1 cellular context compared by ENCODE assay signal in the genomic region with DNA sequence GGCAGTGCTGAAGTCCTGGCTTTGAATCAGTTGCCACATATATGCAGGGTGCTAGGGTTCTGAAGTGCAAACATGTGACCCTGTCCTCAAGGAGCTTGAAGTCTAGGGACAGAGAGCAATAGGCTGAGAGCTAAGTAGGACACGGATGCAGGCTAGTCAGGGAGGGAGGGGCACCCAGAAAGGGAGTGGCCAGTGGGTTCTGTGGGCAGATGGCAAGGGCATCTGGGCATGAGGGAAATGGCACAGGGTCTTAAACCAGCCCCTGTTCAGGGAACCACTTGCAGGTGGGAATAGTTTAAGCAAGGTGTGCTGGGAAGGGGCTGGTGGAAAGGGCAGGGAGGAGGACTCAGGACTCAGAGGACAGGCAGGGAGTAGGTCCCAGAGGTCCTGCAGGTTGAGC.
TF ChIP-seq lines count a peak whose summit lies in the region.

No MANE protein-coding gene starts in this region.

TF ChIP-seq in IMR-90, 13 proteins besides CTCF, POLR2A, EP300 and RAD21 (continued from another document):
- TF ChIP-seq, protein P1, sequence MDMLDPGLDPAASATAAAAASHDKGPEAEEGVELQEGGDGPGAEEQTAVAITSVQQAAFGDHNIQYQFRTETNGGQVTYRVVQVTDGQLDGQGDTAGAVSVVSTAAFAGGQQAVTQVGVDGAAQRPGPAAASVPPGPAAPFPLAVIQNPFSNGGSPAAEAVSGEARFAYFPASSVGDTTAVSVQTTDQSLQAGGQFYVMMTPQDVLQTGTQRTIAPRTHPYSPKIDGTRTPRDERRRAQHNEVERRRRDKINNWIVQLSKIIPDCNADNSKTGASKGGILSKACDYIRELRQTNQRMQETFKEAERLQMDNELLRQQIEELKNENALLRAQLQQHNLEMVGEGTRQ (IDR thresholded peaks at IDR 0.05; ENCODE audit: low read depth, low read length) = no peak
- TF ChIP-seq MXI1 (IDR thresholded peaks at IDR 0.05; ENCODE audit: borderline replicate concordance, low read depth, low read length) = no peak
- no peak for TF ChIP-seq CHD1 (IDR thresholded peaks at IDR 0.05; ENCODE audit: low read depth, low read length)
- TF ChIP-seq SMC3 (IDR thresholded peaks at IDR 0.05; ENCODE audit: low read depth, low read length) = no peak
- no peak for TF ChIP-seq MAFK (IDR thresholded peaks at IDR 0.05; ENCODE audit: low read depth, low read length)
- TF ChIP-seq, protein P2, sequence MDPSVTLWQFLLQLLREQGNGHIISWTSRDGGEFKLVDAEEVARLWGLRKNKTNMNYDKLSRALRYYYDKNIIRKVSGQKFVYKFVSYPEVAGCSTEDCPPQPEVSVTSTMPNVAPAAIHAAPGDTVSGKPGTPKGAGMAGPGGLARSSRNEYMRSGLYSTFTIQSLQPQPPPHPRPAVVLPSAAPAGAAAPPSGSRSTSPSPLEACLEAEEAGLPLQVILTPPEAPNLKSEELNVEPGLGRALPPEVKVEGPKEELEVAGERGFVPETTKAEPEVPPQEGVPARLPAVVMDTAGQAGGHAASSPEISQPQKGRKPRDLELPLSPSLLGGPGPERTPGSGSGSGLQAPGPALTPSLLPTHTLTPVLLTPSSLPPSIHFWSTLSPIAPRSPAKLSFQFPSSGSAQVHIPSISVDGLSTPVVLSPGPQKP (IDR thresholded peaks at IDR 0.05; ENCODE audit: borderline replicate concordance, low read depth, low read length) = no peak
- no peak for TF ChIP-seq RFX5 (IDR thresholded peaks at IDR 0.05; ENCODE audit: low read depth, low read length)
TF ChIP-seq in IMR-90: peak in this region for 0.
